12 cellular contexts compared by ENCODE assay signal in the genomic region with DNA sequence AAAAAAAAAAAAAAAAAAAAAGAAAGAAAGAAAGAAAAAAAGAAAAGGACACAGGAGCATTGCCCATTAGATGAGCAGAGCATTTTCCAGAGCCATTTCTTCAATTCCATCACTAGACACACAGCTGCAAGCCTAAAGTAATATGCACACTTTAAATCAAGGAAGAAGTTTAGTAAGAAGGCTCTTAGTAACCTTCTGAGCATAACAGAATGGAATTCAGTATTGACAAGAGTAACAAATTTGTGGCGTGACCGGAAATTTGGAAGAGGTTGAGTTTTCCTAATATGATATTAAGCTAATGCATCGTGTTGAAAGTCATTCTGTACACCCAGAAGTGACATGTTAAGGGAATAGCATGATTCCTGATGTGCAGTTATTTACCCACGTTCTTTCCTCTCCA. TPM values are rescaled to one million over a fixed set of nuclear protein-coding genes. Genes with fewer than 3 reads are reported as not detected.
DNase-seq lines count a peak whose midpoint lies in the region; ATAC-seq, FAIRE-seq and TF ChIP-seq lines count a peak whose summit lies in the region.
"Had no signal": no experiment of that assay in that cellular context is flagged by ENCODE, and none has a peak within 500 bp of the region (broad histone marks: within the 10 kb centered on the region; RNA-seq: fewer than 3 reads in every experiment).

No MANE protein-coding gene starts in this region.

- H3K4me1 Mint-ChIP-seq in stimulated activated naive B cell treated with anti-CD40 and anti-IgM and Interleukin-4, amounts not matched to agents 10 μg/mL and 1 μg/mL and 100 μg/mL, for 72 hours = peaks cover 43 to 67% of the 10 kb centered on the region in 2 donors

- peaks cover 71% of the 10 kb centered on the region for H3K4me1 ChIP-seq in HepG2 (ENCODE audit: insufficient read depth, low read length)
- peaks cover 2 to 32% (median 17%) of the 10 kb centered on the region in 4 donors for H3K4me1 ChIP-seq in right lobe of liver
- H3K4me1 ChIP-seq in mesodermal cell (ENCODE audit: control insufficient read depth, insufficient read depth, low read length, poor library complexity, severe bottlenecking) = peaks cover 40% of the 10 kb centered on the region

- peak overlapping the region; percentile 78 for H3K4me2 ChIP-seq in HepG2 (ENCODE audit: low read depth, low read length)

- POLR2A ChIA-PET in HepG2 (lab: Yijun Ruan, JAX) = interaction anchor here (2.5 kb wide), 1 partner anchor 10 kb away, joined by 30 read pairs; no protein-coding TSS in a partner anchor

- H3K9me3 ChIP-seq in HepG2 (ENCODE audit: low read length) = no peaks in the 10 kb centered on the region
- no peaks in the 10 kb centered on the region for H3K9me3 ChIP-seq in right lobe of liver
- H3K9me3 ChIP-seq in mesodermal cell (ENCODE audit: control insufficient read depth, low read length) = no peaks in the 10 kb centered on the region

- H3K27me3 Mint-ChIP-seq in stimulated activated naive B cell treated with anti-CD40 and anti-IgM and Interleukin-4, amounts not matched to agents 10 μg/mL and 1 μg/mL and 100 μg/mL, for 72 hours = no peaks in the 10 kb centered on the region

- H3K36me3 ChIP-seq in HepG2 (replicated peaks in 1 of 2; ENCODE audit: control insufficient read depth in 1 of 2, insufficient read depth in 2 of 2, low read length in 2 of 2) (no peaks in the 10 kb centered on the region), right lobe of liver (no peaks in the 10 kb centered on the region), mesodermal cell (ENCODE audit: control insufficient read depth, insufficient read depth, low read length) (no peaks in the 10 kb centered on the region)
- H3K36me3 ChIP-seq: WERI-Rb-1 had no signal

- H3K4me3 ChIP-seq in HepG2 (replicated peaks in 1 of 3; ENCODE audit: insufficient read depth in 1 of 3, low read depth in 2 of 3, low read length in 3 of 3) (peak overlapping the region in 1 of 3 experiments; percentile 58; a peak in 1 of 6 replicates), right lobe of liver (no peak overlapping the region), coronary artery (peak overlapping the region; percentile 34), mesodermal cell (ENCODE audit: extremely low read depth, insufficient read depth, low read length, poor library complexity, severe bottlenecking) (no peak overlapping the region)
- H3K4me3 ChIP-seq: SK-N-MC had no signal

- WGBS in HepG2 (ENCODE audit: low lambda C conversion rate) = 95% methylated on average over 4 of the region's 4 CpGs
- WGBS in right lobe of liver (ENCODE audit: insufficient coverage, low coverage, low lambda C conversion rate, missing lambda C conversion rate) = 67% methylated on average over 4 of the region's 4 CpGs
- WGBS in mesodermal cell (ENCODE audit: insufficient coverage in 2 of 2), 2 experiments = 97% methylated on average over 3 of the region's 4 CpGs; no CpG with 5 or more reads in 1 of the 2 experiments

- peak overlapping the region; percentile 76 for H3K27ac ChIP-seq in HepG2 (ENCODE audit: extremely low read length, insufficient read depth, low read length)
- H3K27ac ChIP-seq in right lobe of liver = no peak overlapping the region
- peak overlapping the region; percentile 61 to 71 for H3K27ac ChIP-seq in coronary artery
- peak overlapping the region; percentile 72 for H3K27ac ChIP-seq in mesodermal cell (ENCODE audit: low read depth, low read length, severe bottlenecking)
- H3K27ac ChIP-seq: SK-N-MC, WERI-Rb-1 had no signal

- TF ChIP-seq POLR2A in HepG2 (IDR thresholded peaks at IDR 0.05; ENCODE audit: insufficient read depth in 1 of 2, low read depth in 2 of 2, low read length in 2 of 2) = no peak
- TF ChIP-seq POLR2A in right lobe of liver (IDR thresholded peaks at IDR 0.05) = no peak

- peak overlapping the region; percentile 62; the same call in 1 of the 2 replicates for H3K9ac ChIP-seq in HepG2 (ENCODE audit: insufficient read depth, low read depth, low read length)

- no peaks in the 10 kb centered on the region; the same call in 1 of the 2 replicates for H4K20me1 ChIP-seq in HepG2 (ENCODE audit: insufficient read depth, low read length)

- peaks cover 9 to 11% of the 10 kb centered on the region in 2 donors for H3K36me3 Mint-ChIP-seq in stimulated activated naive B cell treated with anti-CD40 and anti-IgM and Interleukin-4, amounts not matched to agents 10 μg/mL and 1 μg/mL and 100 μg/mL, for 72 hours

- DNase-seq in HepG2 (ENCODE audit: low spot score) (no peak), right lobe of liver (no peak), coronary artery (ENCODE audit: low spot score) (no peak), inferior parietal cortex (ENCODE audit: extremely low spot score) (no peak), DMS153 treated with DMSO at 0.1 percent for 48 hours (lab: John Stamatoyannopoulos, UW; ENCODE audit: unreplicated experiment) (no peak)
- no peak for DNase-seq in stimulated activated naive B cell treated with anti-CD40 and anti-IgM and Interleukin-4, amounts not matched to agents 10 μg/mL and 1 μg/mL and 100 μg/mL, for 72 hours
- DNase-seq: effector CD8-positive, alpha-beta T cell; NCI-H187 treated with DMSO at 0.1 percent for 48 hours had no signal

- H3K27me3 ChIP-seq in HepG2 (ENCODE audit: control insufficient read depth in 1 of 2, insufficient read depth in 2 of 2, low read length in 2 of 2) (no peaks in the 10 kb centered on the region), right lobe of liver (no peaks in the 10 kb centered on the region)

- H3K9me3 Mint-ChIP-seq in stimulated activated naive B cell treated with anti-CD40 and anti-IgM and Interleukin-4, amounts not matched to agents 10 μg/mL and 1 μg/mL and 100 μg/mL, for 72 hours = no peaks in the 10 kb centered on the region

- TF ChIP-seq EP300 in HepG2 (IDR thresholded peaks at IDR 0.05; ENCODE audit: low read depth in 2 of 2, low read length in 2 of 2) (no peak), HepG2 (CRISPR knock-in tag; IDR thresholded peaks at IDR 0.05; ENCODE audit: borderline replicate concordance) (no peak)

- TF ChIP-seq CTCF in HepG2 (CRISPR knock-in tag; IDR thresholded peaks at IDR 0.05) (no peak), right lobe of liver (IDR thresholded peaks at IDR 0.05) (no peak), coronary artery (IDR thresholded peaks at IDR 0.05) (no peak)

- ATAC-seq in HepG2 = no peak
- ATAC-seq in right lobe of liver = no peak
- no peak for ATAC-seq in stimulated activated naive B cell treated with anti-CD40 and anti-IgM and Interleukin-4, amounts not matched to agents 10 μg/mL and 1 μg/mL and 100 μg/mL, for 72 hours (replicated peaks)
- no peak for ATAC-seq in GM19328 (IDR thresholded peaks at IDR 0.05; ENCODE audit: unreplicated experiment)

- no peak for TF ChIP-seq RAD21 in HepG2 (CRISPR knock-in tag; IDR thresholded peaks at IDR 0.05)

- H3K79me2 ChIP-seq in HepG2 (ENCODE audit: insufficient read depth, low read length) = peaks cover 75% of the 10 kb centered on the region

- CTCF ChIA-PET in HepG2 (lab: Yijun Ruan, JAX; ENCODE audit: low intra/inter-chr PET ratio, low total read pairs) = no interaction called here

- no TSS peak for BruUV-seq in HepG2 (replicated peaks; lab: Mats Ljungman, UMichigan)

- no peak overlapping the region for H3K27ac Mint-ChIP-seq in stimulated activated naive B cell treated with anti-CD40 and anti-IgM and Interleukin-4, amounts not matched to agents 10 μg/mL and 1 μg/mL and 100 μg/mL, for 72 hours

- H3K4me3 Mint-ChIP-seq in stimulated activated naive B cell treated with anti-CD40 and anti-IgM and Interleukin-4, amounts not matched to agents 10 μg/mL and 1 μg/mL and 100 μg/mL, for 72 hours = no peak overlapping the region

- no peak for FAIRE-seq in HepG2 (lab: Jason Lieb, UNC)

- in situ Hi-C loops in HepG2 (cut with HindIII; ENCODE audit: extremely low pct_ligation_motif_present, low pct_unique_long_range_greater_than_20kb) = no loop called here

- intact Hi-C loops in HepG2 (cut with micrococcal nuclease; ENCODE audit: unreplicated experiment) (loop anchor here (1.0 kb wide), 1 partner anchor 9 kb away; no protein-coding TSS in a partner anchor), right lobe of liver (cut with DNase I) (no loop called here)

- no peak overlapping the region for H2AFZ ChIP-seq in HepG2 (ENCODE audit: low read length)

TF ChIP-seq in HepG2, 621 proteins besides CTCF, POLR2A, EP300 and RAD21 (continues in another document):
- TF ChIP-seq ZNF644 (CRISPR knock-in tag; IDR thresholded peaks at IDR 0.05; ENCODE audit: low read depth) (no peak), ZNF777 (CRISPR knock-in tag; IDR thresholded peaks at IDR 0.05) (no peak), SP5 (CRISPR knock-in tag; IDR thresholded peaks at IDR 0.05; ENCODE audit: borderline replicate concordance, low read depth) (no peak), ARID2 (CRISPR knock-in tag; IDR thresholded peaks at IDR 0.05; ENCODE audit: borderline replicate concordance) (no peak)

RNA-seq across cellular contexts. Expression of gene SMURF1, which starts 35.3 kb away (rescaled TPM):
- 11.1 and 12.0 TPM in 2 replicates for total RNA-seq in HepG2 (2016; rRNA removed; fragmentation: Illumina TruSeq; extraction: Trizol)
- total RNA-seq in HepG2 (2016; cell fraction: cytosol; rRNA removed; fragmentation: Illumina TruSeq; extraction: Trizol; ENCODE audit: low read depth) = 2.3 and 2.9 TPM in 2 replicates
- total RNA-seq in HepG2 (2016; cell fraction: insoluble cytoplasmic fraction; rRNA removed; fragmentation: Illumina TruSeq; extraction: Trizol) = 8.8 and 11.5 TPM in 2 replicates
- total RNA-seq in HepG2 (2016; cell fraction: membrane; rRNA removed; fragmentation: Illumina TruSeq; extraction: Trizol) = 6.2 and 6.6 TPM in 2 replicates
- total RNA-seq in HepG2 (2016; cell fraction: nucleus; rRNA removed; fragmentation: Illumina TruSeq; extraction: Trizol) = 8.5 and 10.7 TPM in 2 replicates
- 8.3 and 8.7 TPM in 2 replicates for polyA plus RNA-seq in HepG2 (2011; rRNA removed)
- polyA plus RNA-seq in HepG2 (2011; cell fraction: cytosol; rRNA removed) = 4.6 and 5.6 TPM in 2 replicates
- polyA plus RNA-seq in HepG2 (2011; cell fraction: nucleus; rRNA removed) = 13.6 and 15.4 TPM in 2 replicates
- 10.1 and 10.6 TPM in 2 replicates for polyA plus RNA-seq in HepG2 (2012)
- polyA plus RNA-seq in HepG2 (2016; cell fraction: cytosol; fragmentation: Illumina TruSeq; extraction: Trizol; ENCODE audit: low read depth) = 0.75 and 0.81 TPM in 2 replicates
- polyA plus RNA-seq in HepG2 (2016; cell fraction: insoluble cytoplasmic fraction; fragmentation: Illumina TruSeq; extraction: Trizol; ENCODE audit: low read depth) = 7.6 and 8.8 TPM in 2 replicates
- 1.8 and 2.7 TPM in 2 replicates for polyA plus RNA-seq in HepG2 (2016; cell fraction: membrane; fragmentation: Illumina TruSeq; extraction: Trizol; ENCODE audit: low read depth)
- 15.0 and 17.6 TPM in 2 replicates for polyA plus RNA-seq in HepG2 (2016; cell fraction: nucleus; fragmentation: Illumina TruSeq; extraction: Trizol; ENCODE audit: insufficient read depth, low read depth)
- 9.8 and 14.1 TPM in 2 replicates for polyA minus RNA-seq in HepG2 (2011; rRNA and poly(A)+ RNA removed; ENCODE audit: low replicate concordance)
- polyA minus RNA-seq in HepG2 (2011; cell fraction: cytosol; rRNA and poly(A)+ RNA removed) = 5.8 and 6.4 TPM in 2 replicates
- polyA minus RNA-seq in HepG2 (2011; cell fraction: nucleus; rRNA and poly(A)+ RNA removed) = 13.4 and 14.2 TPM in 2 replicates
- 10 to 100 TPM in 4 of 6 experiments, 1 to 10 TPM in 2; 8.8 to 14.1 (median 10.9) TPM for total RNA-seq in right lobe of liver
- polyA plus RNA-seq in mesodermal cell (2013, experiment 1 of 2) = 21.5 TPM
- polyA plus RNA-seq in mesodermal cell (2013, experiment 2 of 2) = 18.9 TPM

Comparison
In these comparisons a context has a peak if more than half of its experiments do, and no peak if none do; other contexts are left out.
1. H3K27ac ChIP-seq: peak in HepG2 (single experiment), coronary artery (2 of 2) and mesodermal cell (single experiment); none in right lobe of liver (0 of 3).